Comparison of ENCODE assay signal across 8 cellular contexts in the genomic region with DNA sequence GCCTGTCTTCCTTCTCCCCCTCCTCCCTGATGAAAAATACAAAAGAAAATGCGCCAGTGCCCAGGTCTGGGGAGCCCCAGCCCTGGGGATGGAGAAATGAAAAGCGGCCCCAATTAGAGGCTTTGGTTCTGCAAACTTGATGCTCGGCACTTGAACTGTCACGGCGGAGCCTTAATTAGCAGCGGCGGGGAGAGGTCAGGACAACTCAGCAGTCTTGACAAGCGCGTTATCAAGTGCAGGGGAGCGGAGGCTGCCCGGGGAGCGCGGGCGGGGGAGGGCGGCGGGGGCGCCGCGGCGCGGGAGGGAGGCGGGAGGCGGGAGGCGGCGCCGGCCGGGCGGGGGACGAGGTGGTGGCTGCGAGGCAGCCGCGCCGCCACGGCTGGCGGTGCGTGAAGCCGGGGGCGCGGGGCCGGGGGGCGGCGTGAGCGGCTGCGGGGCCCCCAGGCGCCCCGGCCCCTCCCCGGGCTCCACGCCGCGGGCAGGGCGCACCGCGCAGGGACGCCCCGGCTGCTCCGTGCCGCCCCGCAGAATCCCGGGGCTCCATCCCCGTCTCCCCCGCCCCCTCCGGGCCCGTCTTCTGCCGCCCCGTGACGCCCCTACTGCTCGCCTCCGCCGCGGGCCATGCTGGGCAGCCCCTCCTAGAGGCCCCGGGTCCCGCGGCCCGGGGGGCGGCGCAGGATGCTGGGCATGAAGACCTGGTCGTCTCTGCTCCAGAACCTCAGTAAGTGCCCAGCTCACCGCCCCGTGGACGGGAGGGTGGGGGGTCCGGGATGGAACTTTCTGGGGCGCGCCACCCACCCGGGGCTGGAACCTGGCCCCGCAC.
DNase-seq lines count a peak whose midpoint lies in the region; ATAC-seq and TF ChIP-seq lines count a peak whose summit lies in the region.

No MANE protein-coding gene starts in this region.

- H3K27ac Mint-ChIP-seq in neural progenitor cell, result peak overlapping the region; percentile 76

- no peaks in the 10 kb centered on the region for H3K36me3 ChIP-seq in neural progenitor cell

- no peaks in the 10 kb centered on the region for H3K79me2 ChIP-seq in neural progenitor cell (ENCODE audit: low read depth)

- peaks cover 72% of the 10 kb centered on the region for H3K27me3 ChIP-seq in neural progenitor cell

- H3K4me1 ChIP-seq in neural progenitor cell, result peaks cover 39% of the 10 kb centered on the region

- H3F3A ChIP-seq in neural progenitor cell (ENCODE audit: low read depth), result peaks cover 46% of the 10 kb centered on the region

- H3K9me3 ChIP-seq in neural progenitor cell (ENCODE audit: low read depth), result no peaks in the 10 kb centered on the region

- POLR2A ChIA-PET in GM10248 (lab: Yijun Ruan, JAX), result no interaction called here

- DNase-seq in SKM-1 treated with dmso at 0.1 percent for 144 hours (lab: John Stamatoyannopoulos, UW; ENCODE audit: unreplicated experiment) (peak; percentile 14), SKM-1 (lab: John Stamatoyannopoulos, UW; ENCODE audit: unreplicated experiment) (no peak), NOMO-1 treated with DMSO at 0.1 percent for 48 hours (lab: John Stamatoyannopoulos, UW; ENCODE audit: unreplicated experiment) (peak; percentile 81), choroid plexus epithelial cell (ENCODE audit: low read depth) (no peak), neural progenitor cell (ENCODE audit: low spot score) (peak; percentile 54), HK-2 (ENCODE audit: unreplicated experiment) (no peak), GM10248 (ENCODE audit: extremely low spot score) (no peak)

- H3K9me3 Mint-ChIP-seq in neural progenitor cell, result no peaks in the 10 kb centered on the region

- no peak overlapping the region for H3K9ac ChIP-seq in neural progenitor cell

- H3K4me2 ChIP-seq in neural progenitor cell, result peak overlapping the region; percentile 80

- H3K36me3 Mint-ChIP-seq in neural progenitor cell, result no peaks in the 10 kb centered on the region

- H3K4me3 Mint-ChIP-seq in neural progenitor cell, result peak overlapping the region; percentile 90

- H4K20me1 ChIP-seq in neural progenitor cell (ENCODE audit: low read depth), result peaks cover 52% of the 10 kb centered on the region

- no peak overlapping the region for H2AFZ ChIP-seq in neural progenitor cell (replicated peaks)

- CTCF ChIA-PET in GM10248 (lab: Yijun Ruan, JAX), result interaction anchor here (1.0 kb wide), 1 partner anchor 11 kb away, joined by 3 read pairs; no protein-coding TSS in a partner anchor

- TF ChIP-seq CTCF in choroid plexus epithelial cell (conservative IDR thresholded peaks at IDR 0.05; ENCODE audit: low read depth, low read length) (no peak), neural progenitor cell (IDR thresholded peaks at IDR 0.05) (no peak), GM10248 (IDR thresholded peaks at IDR 0.05; ENCODE audit: control extremely low read depth, extremely low read depth, low read depth, missing control alignments) (no peak)

- H3K4me3 ChIP-seq in choroid plexus epithelial cell (ENCODE audit: low read depth, low read length) (peak overlapping the region; percentile 30), neural progenitor cell (peak overlapping the region; percentile 42)

- no peak for ATAC-seq in HG03097 (IDR thresholded peaks at IDR 0.05; ENCODE audit: low FRiP score, unreplicated experiment)

- peaks cover 12% of the 10 kb centered on the region for H3K27me3 Mint-ChIP-seq in neural progenitor cell (ENCODE audit: insufficient read depth, low read depth)

- H3K4me1 Mint-ChIP-seq in neural progenitor cell, result peaks cover 51% of the 10 kb centered on the region

- H3K27ac ChIP-seq in neural progenitor cell, result no peak overlapping the region

Comparison
In these comparisons a context has a peak if more than half of its experiments do, and no peak if none do; other contexts are left out.
1. DNase-seq: peak in SKM-1 treated with dmso at 0.1 percent for 144 hours (single experiment), NOMO-1 treated with DMSO at 0.1 percent for 48 hours (single experiment) and neural progenitor cell (single experiment); none in SKM-1 (single experiment), choroid plexus epithelial cell (single experiment), HK-2 (single experiment) and GM10248 (single experiment).